9 cellular contexts compared by ENCODE assay signal in genomic region chrX:77446840-77447239, GRCh38. TPM values are rescaled to one million over a fixed set of nuclear protein-coding genes. Genes with fewer than 3 reads are reported as not detected.
DNase-seq lines count a peak whose midpoint lies in the region; ATAC-seq and TF ChIP-seq lines count a peak whose summit lies in the region.
"Had no signal": no experiment of that assay in that cellular context is flagged by ENCODE, and none has a peak within 500 bp of the region (broad histone marks: within the 10 kb centered on the region; RNA-seq: fewer than 3 reads in every experiment).

No MANE protein-coding gene starts in this region.

- no peaks in the 10 kb centered on the region for H3K36me3 ChIP-seq in PC-3 (ENCODE audit: low read depth, low read length)

- no peaks in the 10 kb centered on the region for H3K27me3 ChIP-seq in PC-3 (ENCODE audit: low read length)

- H3K9me3 Mint-ChIP-seq in activated CD4-positive, alpha-beta memory T cell treated with anti-CD3 and anti-CD28 coated beads, Interleukin-2, amount 10 ng/mL, durations not matched to agents 7 days and 5 days: no peaks in the 10 kb centered on the region
- peaks cover 8% of the 10 kb centered on the region for H3K9me3 Mint-ChIP-seq in progenitor cell of endocrine pancreas (ENCODE audit: low read depth)

- H3K4me1 Mint-ChIP-seq in activated CD4-positive, alpha-beta memory T cell treated with anti-CD3 and anti-CD28 coated beads, Interleukin-2, amount 10 ng/mL, durations not matched to agents 7 days and 5 days: peaks cover 7% of the 10 kb centered on the region
- H3K4me1 Mint-ChIP-seq in progenitor cell of endocrine pancreas (ENCODE audit: low read depth): peaks cover 3% of the 10 kb centered on the region

- H3K4me1 ChIP-seq in PC-3 (ENCODE audit: insufficient read depth, low read length): peaks cover 27% of the 10 kb centered on the region

- H3K27ac Mint-ChIP-seq in activated CD4-positive, alpha-beta memory T cell treated with anti-CD3 and anti-CD28 coated beads, Interleukin-2, amount 10 ng/mL, durations not matched to agents 7 days and 5 days: no peak overlapping the region
- no peak overlapping the region for H3K27ac Mint-ChIP-seq in progenitor cell of endocrine pancreas

- H3K4me2 ChIP-seq in PC-3 (ENCODE audit: low read length): no peak overlapping the region

- DNase-seq in ELF-1 (ENCODE audit: low read depth, low spot score): peak; percentile 24
- no peak for DNase-seq in activated CD4-positive, alpha-beta memory T cell treated with anti-CD3 and anti-CD28 coated beads, Interleukin-2, amount 10 ng/mL, durations not matched to agents 7 days and 5 days
- peak in 1 of 2 donors; percentile 49 for DNase-seq in foreskin fibroblast
- no peak for DNase-seq in progenitor cell of endocrine pancreas (ENCODE audit: low spot score, unreplicated experiment)
- no peak for DNase-seq in PC-3
- no peak for DNase-seq in NCI-H2196 treated with DMSO at 0.1 percent for 48 hours (lab: John Stamatoyannopoulos, UW; ENCODE audit: unreplicated experiment)
- DNase-seq in T-helper 9 cell: no peak

- CTCF ChIA-PET in activated CD4-positive, alpha-beta memory T cell treated with anti-CD3 and anti-CD28 coated beads, Interleukin-2, amount 10 ng/mL, durations not matched to agents 7 days and 5 days (lab: Charles Lee): interaction anchor here (0.6 to 1.1 kb wide), 3 partner anchors 153 to 563 kb away, joined by 3 to 4 read pairs (median 3); no protein-coding TSS in a partner anchor
- CTCF ChIA-PET in PC-3 (lab: Charles Lee): no interaction called here

- H3K4me3 ChIP-seq in foreskin fibroblast (ENCODE audit: low read depth in 1 of 2, low read length in 2 of 2) (peak overlapping the region; percentile 12 to 35), PC-3 (ENCODE audit: low read length) (no peak overlapping the region)

- H3K9me3 ChIP-seq in PC-3 (ENCODE audit: low read length): no peaks in the 10 kb centered on the region

- no peak for ATAC-seq in HG03097 (IDR thresholded peaks at IDR 0.05; ENCODE audit: low FRiP score, unreplicated experiment)
- no peak for ATAC-seq in PC-3

- H3K4me3 Mint-ChIP-seq in activated CD4-positive, alpha-beta memory T cell treated with anti-CD3 and anti-CD28 coated beads, Interleukin-2, amount 10 ng/mL, durations not matched to agents 7 days and 5 days: peak overlapping the region; percentile 60
- H3K4me3 Mint-ChIP-seq in progenitor cell of endocrine pancreas (ENCODE audit: low read depth): peak overlapping the region; percentile 61

- POLR2A ChIA-PET in activated CD4-positive, alpha-beta memory T cell treated with anti-CD3 and anti-CD28 coated beads, Interleukin-2, amount 10 ng/mL, durations not matched to agents 7 days and 5 days (lab: Charles Lee): interaction anchor here (1.5 kb wide), 1 partner anchor 8 kb away, joined by 3 read pairs; no protein-coding TSS in a partner anchor
- POLR2A ChIA-PET in PC-3 (lab: Charles Lee; ENCODE audit: unreplicated experiment): no interaction called here

- no peak overlapping the region for H3K27ac ChIP-seq in PC-3 (ENCODE audit: low read length)

- intact Hi-C loops in PC-3 (cut with micrococcal nuclease): no loop called here

- TF ChIP-seq CTCF in foreskin fibroblast (IDR thresholded peaks at IDR 0.05; ENCODE audit: low read depth, low read length) (no peak), progenitor cell of endocrine pancreas (IDR thresholded peaks at IDR 0.05; ENCODE audit: unreplicated experiment) (no peak), PC-3 (conservative IDR thresholded peaks at IDR 0.05; ENCODE audit: low read depth, low read length) (no peak)

- no peaks in the 10 kb centered on the region for H4K20me1 ChIP-seq in PC-3 (ENCODE audit: low read length)

- no TSS peak for BruUV-seq in PC-3 (replicated peaks; lab: Mats Ljungman, UMichigan)

- no peaks in the 10 kb centered on the region for H3F3A ChIP-seq in PC-3 (ENCODE audit: low read length, unreplicated experiment)

- no peaks in the 10 kb centered on the region for H3K79me2 ChIP-seq in PC-3 (ENCODE audit: low read length)

- H3K27me3 Mint-ChIP-seq in activated CD4-positive, alpha-beta memory T cell treated with anti-CD3 and anti-CD28 coated beads, Interleukin-2, amount 10 ng/mL, durations not matched to agents 7 days and 5 days: peaks cover 11% of the 10 kb centered on the region
- H3K27me3 Mint-ChIP-seq in progenitor cell of endocrine pancreas: peaks cover 41% of the 10 kb centered on the region

- H3K9me2 ChIP-seq in PC-3 (replicated peaks; ENCODE audit: low read length): no peaks in the 10 kb centered on the region

- H3K36me3 Mint-ChIP-seq in activated CD4-positive, alpha-beta memory T cell treated with anti-CD3 and anti-CD28 coated beads, Interleukin-2, amount 10 ng/mL, durations not matched to agents 7 days and 5 days (ENCODE audit: low read depth): no peaks in the 10 kb centered on the region
- no peaks in the 10 kb centered on the region for H3K36me3 Mint-ChIP-seq in progenitor cell of endocrine pancreas (ENCODE audit: insufficient read depth)

- no peak overlapping the region for H3K9ac ChIP-seq in PC-3 (ENCODE audit: low read length)

- H2AFZ ChIP-seq in PC-3 (ENCODE audit: low read length): no peak overlapping the region

RNA-seq across cellular contexts. Expression of gene FGF16, which starts 0.3 kb away (rescaled TPM):
- not detected for total RNA-seq in activated CD4-positive, alpha-beta memory T cell treated with anti-CD3 and anti-CD28 coated beads, Interleukin-2, amount 10 ng/mL, durations not matched to agents 7 days and 5 days
- total RNA-seq in progenitor cell of endocrine pancreas (0.36 TPM in 1 of 2 replicates, not detected in the other), PC-3 (2014; rRNA removed) (not detected in 2 replicates)
- total RNA-seq: OCI-LY7 had no signal
